ENCODE assay signal across 7 cellular contexts in the genomic region with DNA sequence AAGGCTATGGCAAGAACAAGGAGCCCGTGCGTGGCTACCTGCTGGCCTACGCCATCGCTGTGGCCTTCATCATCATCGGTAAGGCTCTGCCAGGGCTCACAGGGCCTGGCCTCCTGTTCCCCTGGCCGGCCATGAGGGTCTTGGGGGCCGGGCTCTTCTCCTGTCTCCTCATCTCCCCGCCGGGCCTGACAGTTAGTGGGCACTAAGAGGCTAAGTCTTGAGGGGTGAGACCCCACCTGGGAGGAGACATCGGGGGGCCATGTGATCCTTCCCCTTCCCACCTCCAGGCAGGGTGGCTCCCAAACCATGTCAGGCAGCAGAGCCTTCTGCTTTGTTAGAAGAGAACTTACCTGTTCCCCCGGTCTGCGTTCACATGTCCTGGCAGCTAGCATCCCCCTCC. TPM values are rescaled to one million over a fixed set of nuclear protein-coding genes. Genes with fewer than 3 reads are reported as not detected.
"Had no signal": no experiment of that assay in that cellular context is flagged by ENCODE, and none has a peak within 500 bp of the region (broad histone marks: within the 10 kb centered on the region; RNA-seq: fewer than 3 reads in every experiment).

No MANE protein-coding gene starts in this region.

- H3K4me3 Mint-ChIP-seq: IgD-negative memory B cell had no signal

- DNase-seq: IMR-90 had no signal

- H3K27ac ChIP-seq: HL-60 had no signal

- H3K9me3 Mint-ChIP-seq: IgD-negative memory B cell had no signal

- ATAC-seq: HepG2, K562 had no signal

- H3K27ac Mint-ChIP-seq: IgD-negative memory B cell had no signal

- H3K4me3 ChIP-seq: K562 had no signal

- H3K27me3 Mint-ChIP-seq: IgD-negative memory B cell had no signal

RNA-seq across cellular contexts. Expression of a gene that starts 15.2 kb away (rescaled TPM):
- total RNA-seq: HepG2, HT-29, HT1080, IMR-90, K562 had no signal
- polyA plus RNA-seq: IMR-90, K562 had no signal
